In genomic region chr12:52268212-52268611, GRCh38 we compare ENCODE assay signal across 25 cellular contexts. TPM values are rescaled to one million over a fixed set of nuclear protein-coding genes. Genes with fewer than 3 reads are reported as not detected.
DNase-seq lines count a peak whose midpoint lies in the region; ATAC-seq and TF ChIP-seq lines count a peak whose summit lies in the region.
"Had no signal": no experiment of that assay in that cellular context is flagged by ENCODE, and none has a peak within 500 bp of the region (broad histone marks: within the 10 kb centered on the region; RNA-seq: fewer than 3 reads in every experiment).

No MANE protein-coding gene starts in this region.

- H3K18ac ChIP-seq in IMR-90 (ENCODE audit: low read depth, low read length) (no peak overlapping the region), neuronal stem cell (ENCODE audit: low read length) (peak overlapping the region; percentile 8)

- POLR2A ChIA-PET in IMR-90 (lab: Charles Lee; ENCODE audit: unreplicated experiment): no interaction called here

- H2AFZ ChIP-seq in IMR-90 (replicated peaks; ENCODE audit: low read length, poor library complexity) (no peak overlapping the region), neuronal stem cell (ENCODE audit: low read length) (no peak overlapping the region)

- no peak overlapping the region for H3K56ac ChIP-seq in IMR-90 (ENCODE audit: extremely low read depth, insufficient read depth, low read length)

- H3K23ac ChIP-seq in IMR-90 (ENCODE audit: low read depth, low read length): no peak overlapping the region
- no peak overlapping the region for H3K23ac ChIP-seq in neuronal stem cell (ENCODE audit: low read depth, low read length, poor library complexity)

- H2AK9ac ChIP-seq in IMR-90 (replicated peaks; ENCODE audit: low read depth, low read length, poor library complexity): no peak overlapping the region

- DNase-seq in AG10803 (ENCODE audit: low read depth): peak; percentile 57
- no peak for DNase-seq in IMR-90
- DNase-seq in caudate nucleus (lab: John Stamatoyannopoulos, UW): no peak
- DNase-seq in neuronal stem cell (ENCODE audit: low spot score): no peak
- no peak for DNase-seq in ACHN
- no peak for DNase-seq in central memory CD4-positive, alpha-beta T cell
- no peak for DNase-seq in effector CD8-positive, alpha-beta T cell (lab: John Stamatoyannopoulos, UW)
- DNase-seq in hepatic stellate cell (ENCODE audit: low spot score): no peak
- DNase-seq: activated CD4-positive, alpha-beta T cell treated with anti-CD3 and anti-CD28 coated beads for 1 hour; activated naive CD4-positive, alpha-beta T cell treated with Interleukin-2 at 50 U/mL for 16 hours; activated T-cell treated with anti-CD3 and anti-CD28 coated beads, Interleukin-2, amount 50 U/mL, for 24 hours; H9; KG1; NCI-H187; NCI-H69; right cardiac atrium had no signal

- no peak overlapping the region for H2BK120ac ChIP-seq in IMR-90 (ENCODE audit: low read depth, low read length)
- H2BK120ac ChIP-seq in neuronal stem cell (ENCODE audit: low read depth, low read length): no peak overlapping the region

- intact Hi-C loops in IMR-90 (cut with micrococcal nuclease): no loop called here

- no peak for TF ChIP-seq RAD21 in IMR-90 (IDR thresholded peaks at IDR 0.05; ENCODE audit: low read length)

- H2BK15ac ChIP-seq in IMR-90 (ENCODE audit: low read depth, low read length) (no peak overlapping the region), neuronal stem cell (ENCODE audit: low read length) (no peak overlapping the region)

- no peaks in the 10 kb centered on the region for H3K9me1 ChIP-seq in IMR-90 (ENCODE audit: insufficient read depth, low read length)

- no peak overlapping the region for H2BK20ac ChIP-seq in IMR-90 (ENCODE audit: low read depth, low read length)

- TF ChIP-seq CTCF in AG10803 (conservative IDR thresholded peaks at IDR 0.05; ENCODE audit: low read length) (no peak), IMR-90 (conservative IDR thresholded peaks at IDR 0.05; ENCODE audit: low read depth, low read length) (no peak)

- H3K79me1 ChIP-seq in IMR-90 (ENCODE audit: low read depth in 1 of 2, low read length in 2 of 2) (no peaks in the 10 kb centered on the region), neuronal stem cell (ENCODE audit: low read depth, low read length) (no peaks in the 10 kb centered on the region)

- H4K91ac ChIP-seq in IMR-90 (ENCODE audit: insufficient read depth, low read depth, low read length): no peak overlapping the region
- no peak overlapping the region for H4K91ac ChIP-seq in neuronal stem cell (ENCODE audit: low read depth, low read length, poor library complexity)

- H3K4me2 ChIP-seq in IMR-90 (ENCODE audit: low read depth, low read length) (no peak overlapping the region), neuronal stem cell (ENCODE audit: insufficient read depth, low read length, poor library complexity, severe bottlenecking) (no peak overlapping the region)

- H3K27ac ChIP-seq in IMR-90 (ENCODE audit: insufficient read depth, low read length) (no peak overlapping the region), caudate nucleus (ENCODE audit: low read depth, low read length) (peak overlapping the region; percentile 37), neuronal stem cell (replicated peaks; ENCODE audit: low read length) (no peak overlapping the region)

- H3K14ac ChIP-seq in IMR-90 (replicated peaks; ENCODE audit: low read depth, low read length): no peak overlapping the region
- H3K14ac ChIP-seq in neuronal stem cell (ENCODE audit: low read length): no peak overlapping the region

- H2BK5ac ChIP-seq in IMR-90 (ENCODE audit: low read depth, low read length, poor library complexity, severe bottlenecking) (no peak overlapping the region), neuronal stem cell (ENCODE audit: low read length) (no peak overlapping the region)

- ATAC-seq in IMR-90 (ENCODE audit: low read depth): peak; percentile 32; the same call in 1 of the 2 replicates

- in situ Hi-C loops in IMR-90 (cut with MboI; ENCODE audit: low sequenced_read_pairs): no loop called here
- in situ Hi-C loops in ACHN (cut with HindIII; ENCODE audit: low pct_ligation_motif_present, low pct_unique_long_range_greater_than_20kb, low sequenced_read_pairs): no loop called here

- peaks cover 13% of the 10 kb centered on the region for H3K27me3 ChIP-seq in IMR-90 (ENCODE audit: control insufficient read depth, insufficient read depth, low read length)
- H3K27me3 ChIP-seq in neuronal stem cell (ENCODE audit: control insufficient read depth in 3 of 3, insufficient read depth in 3 of 3, low read depth in 1 of 3, low read length in 3 of 3): peaks cover 0 to 2% (median 0%) of the 10 kb centered on the region in 3 experiments

- no CpG with 5 or more reads among the region's 2 CpGs for WGBS in IMR-90 (ENCODE audit: extremely low coverage in 2 of 2, insufficient read length in 1 of 2), 2 experiments
- WGBS in neuronal stem cell (ENCODE audit: extremely low coverage in 2 of 2, insufficient read length in 2 of 2, insufficient replicate concordance in 1 of 2), 2 donors: no CpG with 5 or more reads among the region's 2 CpGs

- H2BK12ac ChIP-seq in neuronal stem cell (ENCODE audit: low read length): no peak overlapping the region

- no peak overlapping the region for H3K9ac ChIP-seq in IMR-90 (ENCODE audit: low read depth, low read length)
- no peak overlapping the region for H3K9ac ChIP-seq in neuronal stem cell (ENCODE audit: low read depth, low read length, poor library complexity)

- H3K4me1 ChIP-seq in IMR-90 (ENCODE audit: control insufficient read depth, insufficient read depth, low read length): peaks cover 2% of the 10 kb centered on the region
- no peaks in the 10 kb centered on the region for H3K4me1 ChIP-seq in neuronal stem cell (ENCODE audit: control insufficient read depth in 2 of 2, insufficient read depth in 1 of 2, low read depth in 1 of 2, low read length in 2 of 2)

- H3K36me3 ChIP-seq in IMR-90 (ENCODE audit: control insufficient read depth, insufficient read depth, low read length) (no peaks in the 10 kb centered on the region), neuronal stem cell (replicated peaks in 1 of 2; ENCODE audit: control insufficient read depth in 2 of 2, insufficient read depth in 2 of 2, low read length in 2 of 2) (no peaks in the 10 kb centered on the region)

- no TSS peak for BruUV-seq in IMR-90 (replicated peaks; lab: Mats Ljungman, UMichigan)

- no peak for TF ChIP-seq POLR2A in IMR-90 (IDR thresholded peaks at IDR 0.05; ENCODE audit: low read depth, low read length)

- H3K4ac ChIP-seq in IMR-90 (ENCODE audit: low read depth, low read length) (no peak overlapping the region), neuronal stem cell (ENCODE audit: low read length) (no peak overlapping the region)

- no peak overlapping the region for H2AK5ac ChIP-seq in IMR-90 (ENCODE audit: low read depth, low read length)
- H2AK5ac ChIP-seq in neuronal stem cell (ENCODE audit: low read depth, low read length): no peak overlapping the region

- no peaks in the 10 kb centered on the region for H4K20me1 ChIP-seq in IMR-90 (ENCODE audit: insufficient read depth, low read length)

- dilution Hi-C loops in IMR-90 (cut with HindIII; ENCODE audit: low sequenced_read_pairs, unreplicated experiment): no loop called here

- H3K4me3 ChIP-seq in AG10803 (ENCODE audit: low read length) (no peak overlapping the region), IMR-90 (ENCODE audit: insufficient read depth, low read depth, low read length) (no peak overlapping the region), neuronal stem cell (ENCODE audit: low read length in 2 of 2) (no peak overlapping the region)
- H3K4me3 ChIP-seq: dorsolateral prefrontal cortex, lung had no signal

- H4K8ac ChIP-seq in IMR-90 (ENCODE audit: low read depth in 2 of 2, low read length in 2 of 2) (no peak overlapping the region), neuronal stem cell (ENCODE audit: low read depth, low read length) (no peak overlapping the region)

- H3K9me3 ChIP-seq in IMR-90 (ENCODE audit: control insufficient read depth, insufficient read depth, low read length) (no peaks in the 10 kb centered on the region; the same call in 1 of the 2 replicates), neuronal stem cell (replicated peaks in 1 of 2; ENCODE audit: control insufficient read depth in 2 of 2, insufficient read depth in 1 of 2, low read depth in 1 of 2, low read length in 2 of 2) (peaks cover 0 to under 1% of the 10 kb centered on the region in 2 donors)

- CTCF ChIA-PET in IMR-90 (lab: Yijun Ruan, JAX): interaction anchor here (3.3 kb wide), 1 partner anchor 11 kb away, joined by 14 read pairs; no protein-coding TSS in a partner anchor

- H4K5ac ChIP-seq in IMR-90 (ENCODE audit: low read depth, low read length): no peak overlapping the region

TF ChIP-seq in IMR-90, 13 proteins besides CTCF, POLR2A, EP300 and RAD21 (continues in another document):
- TF ChIP-seq BHLHE40 (IDR thresholded peaks at IDR 0.05; ENCODE audit: low read depth, low read length) (no peak), RCOR1 (IDR thresholded peaks at IDR 0.05; ENCODE audit: insufficient replicate concordance, low read length) (no peak), MAFK (IDR thresholded peaks at IDR 0.05; ENCODE audit: low read depth, low read length) (no peak), CHD1 (IDR thresholded peaks at IDR 0.05; ENCODE audit: low read depth, low read length) (no peak), NFE2L2 (IDR thresholded peaks at IDR 0.05; ENCODE audit: low read depth, low read length) (no peak)

RNA-seq across cellular contexts. Expression of gene KRT86, which starts 6.2 kb away (rescaled TPM):
- not detected in 2 replicates for total RNA-seq in IMR-90 (2012; rRNA removed)
- polyA plus RNA-seq in IMR-90 (2012; rRNA removed): 0.06 TPM in 1 of 2 replicates, not detected in the other
- polyA plus RNA-seq in IMR-90 (2012; cell fraction: cytosol; rRNA removed): 0.01 TPM in 1 of 2 replicates, not detected in the other
- 0.03 TPM in 1 of 2 replicates, not detected in the other for polyA plus RNA-seq in IMR-90 (2012; cell fraction: nucleus; rRNA removed; ENCODE audit: low replicate concordance)
- polyA plus RNA-seq in neuronal stem cell (2013, experiment 1 of 2): 0.06 TPM
- polyA plus RNA-seq in neuronal stem cell (2013, experiment 2 of 2): 0.08 TPM
- total RNA-seq: H9, right cardiac atrium had no signal
- polyA plus RNA-seq: CD14-positive monocyte, right cardiac atrium had no signal

RNA-seq across cellular contexts. Expression of gene KRT81, which starts 23.1 kb away (rescaled TPM):
- under 0.01 TPM in 2 replicates for total RNA-seq in IMR-90 (2012; rRNA removed)
- 0.05 and 0.29 TPM in 2 replicates for polyA plus RNA-seq in IMR-90 (2012; rRNA removed)
- 0.17 and 0.21 TPM in 2 replicates for polyA plus RNA-seq in IMR-90 (2012; cell fraction: cytosol; rRNA removed)
- 0.09 and 0.13 TPM in 2 replicates for polyA plus RNA-seq in IMR-90 (2012; cell fraction: nucleus; rRNA removed; ENCODE audit: low replicate concordance)
- 0.03 TPM for polyA plus RNA-seq in neuronal stem cell (2013, experiment 1 of 2)
- polyA plus RNA-seq in neuronal stem cell (2013, experiment 2 of 2): not detected
- total RNA-seq: frontal cortex, H9, HT-29, omental fat pad, right cardiac atrium, ureter had no signal
- polyA plus RNA-seq: CD14-positive monocyte, right cardiac atrium had no signal

RNA-seq across cellular contexts. Expression of gene KRT7, which starts 35.2 kb away (rescaled TPM):
- total RNA-seq in IMR-90 (2012; rRNA removed): 0.54 and 1.4 TPM in 2 replicates
- 1.4 and 1.7 TPM in 2 replicates for polyA plus RNA-seq in IMR-90 (2012; rRNA removed)
- polyA plus RNA-seq in IMR-90 (2012; cell fraction: cytosol; rRNA removed): 2.5 and 3.4 TPM in 2 replicates
- polyA plus RNA-seq in IMR-90 (2012; cell fraction: nucleus; rRNA removed; ENCODE audit: low replicate concordance): 0.60 and 1.7 TPM in 2 replicates
- 0.24 TPM for polyA plus RNA-seq in neuronal stem cell (2013, experiment 1 of 2)
- polyA plus RNA-seq in neuronal stem cell (2013, experiment 2 of 2): 0.18 TPM
- total RNA-seq: frontal cortex had no signal

RNA-seq across cellular contexts. Expression of gene KRT83, which starts 53.0 kb away (rescaled TPM):
- not detected in 2 replicates for total RNA-seq in IMR-90 (2012; rRNA removed)
- polyA plus RNA-seq in IMR-90 (2012; rRNA removed): not detected in 2 replicates
- polyA plus RNA-seq in IMR-90 (2012; cell fraction: cytosol; rRNA removed): not detected in 2 replicates
- not detected in 2 replicates for polyA plus RNA-seq in IMR-90 (2012; cell fraction: nucleus; rRNA removed; ENCODE audit: low replicate concordance)
- polyA plus RNA-seq in neuronal stem cell (2013, experiment 1 of 2): not detected
- polyA plus RNA-seq in neuronal stem cell (2013, experiment 2 of 2): not detected
- total RNA-seq: epithelial cell of proximal tubule, frontal cortex, H9, kidney epithelial cell, lung, omental fat pad, right cardiac atrium, ureter had no signal
- polyA plus RNA-seq: CD14-positive monocyte, lung, right cardiac atrium had no signal
